Comparison of ENCODE assay signal across 21 cellular contexts in genomic region chr6:54074109-54074508, GRCh38. TPM values are rescaled to one million over a fixed set of nuclear protein-coding genes. Genes with fewer than 3 reads are reported as not detected.
"Had no signal": no experiment of that assay in that cellular context is flagged by ENCODE, and none has a peak within 500 bp of the region (broad histone marks: within the 10 kb centered on the region; RNA-seq: fewer than 3 reads in every experiment).

No MANE protein-coding gene starts in this region.

- H3K27ac Mint-ChIP-seq: naive thymus-derived CD8-positive, alpha-beta T cell; stimulated activated naive B cell treated with anti-CD40 and anti-IgM and Interleukin-4, amounts not matched to agents 10 μg/mL and 1 μg/mL and 100 μg/mL, for 72 hours; stimulated activated naive CD8-positive, alpha-beta T cell treated with anti-CD3 and anti-CD28 coated beads, Interleukin-15, amount 100 ng/mL, for 72 hours had no signal

- H3K9me3 ChIP-seq: esophagus muscularis mucosa, ovary, prostate gland, right lobe of liver, spleen, thoracic aorta, transverse colon had no signal

- H3K36me3 Mint-ChIP-seq: naive thymus-derived CD8-positive, alpha-beta T cell; stimulated activated naive B cell treated with anti-CD40 and anti-IgM and Interleukin-4, amounts not matched to agents 10 μg/mL and 1 μg/mL and 100 μg/mL, for 72 hours had no signal

- H3K4me1 Mint-ChIP-seq: naive thymus-derived CD8-positive, alpha-beta T cell; stimulated activated naive B cell treated with anti-CD40 and anti-IgM and Interleukin-4, amounts not matched to agents 10 μg/mL and 1 μg/mL and 100 μg/mL, for 72 hours; stimulated activated naive CD8-positive, alpha-beta T cell treated with anti-CD3 and anti-CD28 coated beads, Interleukin-15, amount 100 ng/mL, for 72 hours had no signal

- H3K9me3 Mint-ChIP-seq: naive thymus-derived CD8-positive, alpha-beta T cell; stimulated activated naive B cell treated with anti-CD40 and anti-IgM and Interleukin-4, amounts not matched to agents 10 μg/mL and 1 μg/mL and 100 μg/mL, for 72 hours; stimulated activated naive CD8-positive, alpha-beta T cell treated with anti-CD3 and anti-CD28 coated beads, Interleukin-15, amount 100 ng/mL, for 72 hours had no signal

- H3K4me1 ChIP-seq: prostate gland, spleen had no signal

- H3K4me3 Mint-ChIP-seq: naive thymus-derived CD8-positive, alpha-beta T cell; stimulated activated naive B cell treated with anti-CD40 and anti-IgM and Interleukin-4, amounts not matched to agents 10 μg/mL and 1 μg/mL and 100 μg/mL, for 72 hours; stimulated activated naive CD8-positive, alpha-beta T cell treated with anti-CD3 and anti-CD28 coated beads, Interleukin-15, amount 100 ng/mL, for 72 hours had no signal

- H3K4me3 ChIP-seq: esophagus muscularis mucosa, hepatocyte, ovary, prostate gland, right lobe of liver, spleen, thoracic aorta, transverse colon had no signal

- H3K27me3 Mint-ChIP-seq: stimulated activated naive CD8-positive, alpha-beta T cell treated with anti-CD3 and anti-CD28 coated beads, Interleukin-15, amount 100 ng/mL, for 72 hours had no signal

- DNase-seq: effector memory CD4-positive, alpha-beta T cell; left colon; naive thymus-derived CD8-positive, alpha-beta T cell; ovary; retina; right lobe of liver; spleen; stimulated activated CD4-positive, alpha-beta T cell treated with anti-CD3 and anti-CD28 coated beads, Interleukin-15, amount 100 ng/mL, for 24 hours; stimulated activated CD4-positive, alpha-beta T cell treated with anti-CD3 and anti-CD28 coated beads, Interleukin-1b, Interleukin-23, amount 100 ng/mL, for 48 hours; stimulated activated CD4-positive, alpha-beta T cell treated with anti-CD3 and anti-CD28 coated beads, Interleukin-4, amount 100 ng/mL, for 24 hours; stimulated activated naive B cell treated with anti-CD40 and anti-IgM and Interleukin-4, amounts not matched to agents 10 μg/mL and 1 μg/mL and 100 μg/mL, for 72 hours; stimulated activated naive CD8-positive, alpha-beta T cell treated with anti-CD3 and anti-CD28 coated beads, Interleukin-15, amount 100 ng/mL, for 72 hours; transverse colon had no signal

- H3K36me3 ChIP-seq: ovary, prostate gland, right lobe of liver, spleen, thoracic aorta, transverse colon had no signal

- H2AFZ ChIP-seq: hepatocyte had no signal

- H3K4me2 ChIP-seq: hepatocyte had no signal

- ATAC-seq: left colon; naive thymus-derived CD8-positive, alpha-beta T cell; stimulated activated naive B cell treated with anti-CD40 and anti-IgM and Interleukin-4, amounts not matched to agents 10 μg/mL and 1 μg/mL and 100 μg/mL, for 72 hours; stimulated activated naive CD8-positive, alpha-beta T cell treated with anti-CD3 and anti-CD28 coated beads, Interleukin-15, amount 100 ng/mL, for 72 hours had no signal

- H3K27me3 ChIP-seq: esophagus muscularis mucosa, hepatocyte, ovary, right lobe of liver, spleen, transverse colon had no signal

- H3K27ac ChIP-seq: esophagus muscularis mucosa, hepatocyte, ovary, prostate gland, right lobe of liver, spleen, thoracic aorta, transverse colon had no signal

- H3K79me2 ChIP-seq: hepatocyte had no signal

RNA-seq across cellular contexts. Expression of gene MLIP, which starts 37.1 kb away (rescaled TPM):
- total RNA-seq: fibroblast of villous mesenchyme; kidney epithelial cell; mononuclear cell; naive thymus-derived CD8-positive, alpha-beta T cell had no signal
- polyA plus RNA-seq: naive thymus-derived CD8-positive, alpha-beta T cell; neural cell had no signal
